Comparison of ENCODE assay signal across 1 cellular context in the genomic region with DNA sequence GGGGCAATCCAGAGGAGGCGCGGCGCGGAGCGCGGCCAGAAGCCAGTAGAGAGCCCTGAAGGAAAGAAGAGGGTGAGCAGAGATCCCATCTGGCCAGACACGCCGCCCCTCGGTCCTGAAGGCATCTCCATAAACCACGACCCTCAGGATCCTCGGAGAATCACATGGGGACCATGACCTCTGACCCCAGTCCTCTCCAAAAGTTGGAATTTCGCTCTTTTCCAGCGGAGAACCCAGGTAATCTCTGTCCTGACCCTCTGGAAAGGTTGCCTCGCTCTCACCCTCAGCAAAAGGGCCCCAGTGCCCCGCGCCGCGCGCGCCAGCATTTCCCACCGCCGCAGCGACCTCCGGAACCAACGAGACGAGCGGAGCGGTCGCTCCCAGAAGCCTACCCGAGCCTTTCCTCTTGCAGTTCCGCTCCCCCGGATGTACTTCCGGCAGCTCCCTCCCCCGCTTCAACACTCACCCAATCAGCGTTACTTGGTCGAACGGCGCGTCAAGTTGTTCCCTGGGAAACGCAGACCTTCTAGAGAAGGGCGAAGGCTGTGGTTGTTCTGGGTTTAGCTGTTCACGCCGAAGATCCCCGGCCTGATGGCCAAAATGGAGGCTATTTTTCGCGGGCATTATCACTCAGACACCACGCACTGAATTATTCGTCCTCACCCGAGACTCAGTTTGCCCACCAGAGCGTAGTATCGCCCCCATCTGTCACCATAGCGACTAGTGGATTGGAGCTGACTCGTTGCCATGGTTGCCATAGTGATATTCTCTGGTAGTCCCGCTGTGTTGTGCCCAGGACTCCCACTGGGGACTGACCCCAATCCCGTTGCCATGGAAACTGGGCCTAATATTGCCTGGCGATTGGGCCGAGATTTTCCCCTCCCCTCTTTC.
TF ChIP-seq lines count a peak whose summit lies in the region.

A gene with protein sequence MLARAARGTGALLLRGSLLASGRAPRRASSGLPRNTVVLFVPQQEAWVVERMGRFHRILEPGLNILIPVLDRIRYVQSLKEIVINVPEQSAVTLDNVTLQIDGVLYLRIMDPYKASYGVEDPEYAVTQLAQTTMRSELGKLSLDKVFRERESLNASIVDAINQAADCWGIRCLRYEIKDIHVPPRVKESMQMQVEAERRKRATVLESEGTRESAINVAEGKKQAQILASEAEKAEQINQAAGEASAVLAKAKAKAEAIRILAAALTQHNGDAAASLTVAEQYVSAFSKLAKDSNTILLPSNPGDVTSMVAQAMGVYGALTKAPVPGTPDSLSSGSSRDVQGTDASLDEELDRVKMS (minus strand): TSS at position 363 of the 891 bp plus-strand sequence. CDS start 37 bp downstream, at position 326.

TF ChIP-seq in HEK293, 187 proteins besides CTCF, POLR2A, EP300 and RAD21 (continued from another document and continues in another):
- TF ChIP-seq, protein P1, sequence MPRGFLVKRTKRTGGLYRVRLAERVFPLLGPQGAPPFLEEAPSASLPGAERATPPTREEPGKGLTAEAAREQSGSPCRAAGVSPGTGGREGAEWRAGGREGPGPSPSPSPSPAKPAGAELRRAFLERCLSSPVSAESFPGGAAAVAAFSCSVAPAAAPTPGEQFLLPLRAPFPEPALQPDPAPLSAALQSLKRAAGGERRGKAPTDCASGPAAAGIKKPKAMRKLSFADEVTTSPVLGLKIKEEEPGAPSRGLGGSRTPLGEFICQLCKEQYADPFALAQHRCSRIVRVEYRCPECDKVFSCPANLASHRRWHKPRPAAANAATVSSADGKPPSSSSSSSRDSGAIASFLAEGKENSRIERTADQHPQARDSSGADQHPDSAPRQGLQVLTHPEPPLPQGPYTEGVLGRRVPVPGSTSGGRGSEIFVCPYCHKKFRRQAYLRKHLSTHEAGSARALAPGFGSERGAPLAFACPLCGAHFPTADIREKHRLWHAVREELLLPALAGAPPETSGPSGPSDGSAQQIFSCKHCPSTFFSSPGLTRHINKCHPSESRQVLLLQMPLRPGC (tag by site-specific recombination; IDR thresholded peaks at IDR 0.05): peak; percentile 43; the same call in 1 of the 2 replicates
- TF ChIP-seq KLF16 (tag by site-specific recombination; IDR thresholded peaks at IDR 0.05) (peak; percentile 83; the same call in 1 of the 2 replicates), ZNF561 (tag by site-specific recombination; IDR thresholded peaks at IDR 0.05; ENCODE audit: borderline replicate concordance) (no peak), ZNF354C (tag by site-specific recombination; IDR thresholded peaks at IDR 0.05; ENCODE audit: borderline replicate concordance, low read depth) (no peak), ZNF350 (tag by site-specific recombination; IDR thresholded peaks at IDR 0.05) (no peak), ZNF155 (tag by site-specific recombination; IDR thresholded peaks at IDR 0.05) (no peak), ZNF660 (tag by site-specific recombination; IDR thresholded peaks at IDR 0.05) (peak; percentile 16; the same call in 1 of the 2 replicates), ZNF76 (tag by site-specific recombination; IDR thresholded peaks at IDR 0.05; ENCODE audit: borderline replicate concordance, low read depth) (peak; percentile 88), ZNF341 (tag by site-specific recombination; IDR thresholded peaks at IDR 0.05; ENCODE audit: low read depth) (peak; percentile 78), ZXDB (tag by site-specific recombination; IDR thresholded peaks at IDR 0.05) (peak; percentile 85), ZBTB21 (tag by site-specific recombination; IDR thresholded peaks at IDR 0.05) (peak; percentile 40; the same call in 1 of the 2 replicates), ZNF211 (tag by site-specific recombination; IDR thresholded peaks at IDR 0.05; ENCODE audit: low read depth) (no peak), SP7 (tag by site-specific recombination; IDR thresholded peaks at IDR 0.05) (peak; percentile 82), ZNF843 (tag by site-specific recombination; IDR thresholded peaks at IDR 0.05) (peak; percentile 49; the same call in 1 of the 2 replicates), EGR2 (tag by site-specific recombination; IDR thresholded peaks at IDR 0.05; ENCODE audit: low read depth) (peak; percentile 6; the same call in 1 of the 2 replicates), ZNF610 (tag by site-specific recombination; IDR thresholded peaks at IDR 0.05; ENCODE audit: borderline replicate concordance) (peak; percentile 86; the same call in 1 of the 2 replicates), SP3 (tag by site-specific recombination; IDR thresholded peaks at IDR 0.05) (peak; percentile 62), ZFP69B (tag by site-specific recombination; IDR thresholded peaks at IDR 0.05) (peak; percentile 52; the same call in 1 of the 2 replicates), BCL11A (tag by site-specific recombination; IDR thresholded peaks at IDR 0.05; ENCODE audit: low read depth) (no peak), ZNF335 (tag by site-specific recombination; conservative IDR thresholded peaks at IDR 0.05) (peak; percentile 78), ZNF146 (tag by site-specific recombination; IDR thresholded peaks at IDR 0.05) (0 out of 2 replicates have a peak, but pooled peaks have one; percentile 5), GFI1B (tag by site-specific recombination; IDR thresholded peaks at IDR 0.05) (0 out of 2 replicates have a peak, but pooled peaks have one; percentile 13), IKZF3 (tag by site-specific recombination; IDR thresholded peaks at IDR 0.05) (peak; percentile 35; the same call in 1 of the 2 replicates), ZNF324 (tag by site-specific recombination; IDR thresholded peaks at IDR 0.05) (peak; percentile 80), ZNF626 (tag by site-specific recombination; IDR thresholded peaks at IDR 0.05) (no peak), OSR2 (tag by site-specific recombination; IDR thresholded peaks at IDR 0.05) (0 out of 2 replicates have a peak, but pooled peaks have one; percentile 34), KLF8 (tag by site-specific recombination; IDR thresholded peaks at IDR 0.05) (peak; percentile 67; the same call in 1 of the 2 replicates), ZNF266 (tag by site-specific recombination; IDR thresholded peaks at IDR 0.05; ENCODE audit: low read depth) (no peak)
- TF ChIP-seq, protein P2, sequence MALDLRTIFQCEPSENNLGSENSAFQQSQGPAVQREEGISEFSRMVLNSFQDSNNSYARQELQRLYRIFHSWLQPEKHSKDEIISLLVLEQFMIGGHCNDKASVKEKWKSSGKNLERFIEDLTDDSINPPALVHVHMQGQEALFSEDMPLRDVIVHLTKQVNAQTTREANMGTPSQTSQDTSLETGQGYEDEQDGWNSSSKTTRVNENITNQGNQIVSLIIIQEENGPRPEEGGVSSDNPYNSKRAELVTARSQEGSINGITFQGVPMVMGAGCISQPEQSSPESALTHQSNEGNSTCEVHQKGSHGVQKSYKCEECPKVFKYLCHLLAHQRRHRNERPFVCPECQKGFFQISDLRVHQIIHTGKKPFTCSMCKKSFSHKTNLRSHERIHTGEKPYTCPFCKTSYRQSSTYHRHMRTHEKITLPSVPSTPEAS (tag by site-specific recombination; IDR thresholded peaks at IDR 0.05): no peak
- TF ChIP-seq, protein P3, sequence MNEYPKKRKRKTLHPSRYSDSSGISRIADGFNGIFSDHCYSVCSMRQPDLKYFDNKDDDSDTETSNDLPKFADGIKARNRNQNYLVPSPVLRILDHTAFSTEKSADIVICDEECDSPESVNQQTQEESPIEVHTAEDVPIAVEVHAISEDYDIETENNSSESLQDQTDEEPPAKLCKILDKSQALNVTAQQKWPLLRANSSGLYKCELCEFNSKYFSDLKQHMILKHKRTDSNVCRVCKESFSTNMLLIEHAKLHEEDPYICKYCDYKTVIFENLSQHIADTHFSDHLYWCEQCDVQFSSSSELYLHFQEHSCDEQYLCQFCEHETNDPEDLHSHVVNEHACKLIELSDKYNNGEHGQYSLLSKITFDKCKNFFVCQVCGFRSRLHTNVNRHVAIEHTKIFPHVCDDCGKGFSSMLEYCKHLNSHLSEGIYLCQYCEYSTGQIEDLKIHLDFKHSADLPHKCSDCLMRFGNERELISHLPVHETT (tag by site-specific recombination; IDR thresholded peaks at IDR 0.05): peak; percentile 38; the same call in 1 of the 2 replicates
- TF ChIP-seq, protein P4, sequence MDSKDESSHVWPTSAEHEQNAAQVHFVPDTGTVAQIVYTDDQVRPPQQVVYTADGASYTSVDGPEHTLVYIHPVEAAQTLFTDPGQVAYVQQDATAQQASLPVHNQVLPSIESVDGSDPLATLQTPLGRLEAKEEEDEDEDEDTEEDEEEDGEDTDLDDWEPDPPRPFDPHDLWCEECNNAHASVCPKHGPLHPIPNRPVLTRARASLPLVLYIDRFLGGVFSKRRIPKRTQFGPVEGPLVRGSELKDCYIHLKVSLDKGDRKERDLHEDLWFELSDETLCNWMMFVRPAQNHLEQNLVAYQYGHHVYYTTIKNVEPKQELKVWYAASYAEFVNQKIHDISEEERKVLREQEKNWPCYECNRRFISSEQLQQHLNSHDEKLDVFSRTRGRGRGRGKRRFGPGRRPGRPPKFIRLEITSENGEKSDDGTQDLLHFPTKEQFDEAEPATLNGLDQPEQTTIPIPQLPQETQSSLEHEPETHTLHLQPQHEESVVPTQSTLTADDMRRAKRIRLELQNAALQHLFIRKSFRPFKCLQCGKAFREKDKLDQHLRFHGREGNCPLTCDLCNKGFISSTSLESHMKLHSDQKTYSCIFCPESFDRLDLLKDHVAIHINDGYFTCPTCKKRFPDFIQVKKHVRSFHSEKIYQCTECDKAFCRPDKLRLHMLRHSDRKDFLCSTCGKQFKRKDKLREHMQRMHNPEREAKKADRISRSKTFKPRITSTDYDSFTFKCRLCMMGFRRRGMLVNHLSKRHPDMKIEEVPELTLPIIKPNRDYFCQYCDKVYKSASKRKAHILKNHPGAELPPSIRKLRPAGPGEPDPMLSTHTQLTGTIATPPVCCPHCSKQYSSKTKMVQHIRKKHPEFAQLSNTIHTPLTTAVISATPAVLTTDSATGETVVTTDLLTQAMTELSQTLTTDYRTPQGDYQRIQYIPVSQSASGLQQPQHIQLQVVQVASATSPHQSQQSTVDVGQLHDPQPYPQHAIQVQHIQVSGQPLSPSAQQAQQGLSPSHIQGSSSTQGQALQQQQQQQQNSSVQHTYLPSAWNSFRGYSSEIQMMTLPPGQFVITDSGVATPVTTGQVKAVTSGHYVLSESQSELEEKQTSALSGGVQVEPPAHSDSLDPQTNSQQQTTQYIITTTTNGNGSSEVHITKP (tag by site-specific recombination; IDR thresholded peaks at IDR 0.05): peak; percentile 88
- TF ChIP-seq, protein P5, sequence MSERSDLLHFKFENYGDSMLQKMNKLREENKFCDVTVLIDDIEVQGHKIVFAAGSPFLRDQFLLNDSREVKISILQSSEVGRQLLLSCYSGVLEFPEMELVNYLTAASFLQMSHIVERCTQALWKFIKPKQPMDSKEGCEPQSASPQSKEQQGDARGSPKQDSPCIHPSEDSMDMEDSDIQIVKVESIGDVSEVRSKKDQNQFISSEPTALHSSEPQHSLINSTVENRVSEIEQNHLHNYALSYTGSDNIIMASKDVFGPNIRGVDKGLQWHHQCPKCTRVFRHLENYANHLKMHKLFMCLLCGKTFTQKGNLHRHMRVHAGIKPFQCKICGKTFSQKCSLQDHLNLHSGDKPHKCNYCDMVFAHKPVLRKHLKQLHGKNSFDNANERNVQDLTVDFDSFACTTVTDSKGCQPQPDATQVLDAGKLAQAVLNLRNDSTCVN (tag by site-specific recombination; optimal IDR thresholded peaks at IDR 0.05): peak; percentile 82
- TF ChIP-seq, protein P6, sequence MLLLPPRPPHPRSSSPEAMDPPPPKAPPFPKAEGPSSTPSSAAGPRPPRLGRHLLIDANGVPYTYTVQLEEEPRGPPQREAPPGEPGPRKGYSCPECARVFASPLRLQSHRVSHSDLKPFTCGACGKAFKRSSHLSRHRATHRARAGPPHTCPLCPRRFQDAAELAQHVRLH (tag by site-specific recombination; IDR thresholded peaks at IDR 0.05): peak; percentile 76
- TF ChIP-seq, protein P7, sequence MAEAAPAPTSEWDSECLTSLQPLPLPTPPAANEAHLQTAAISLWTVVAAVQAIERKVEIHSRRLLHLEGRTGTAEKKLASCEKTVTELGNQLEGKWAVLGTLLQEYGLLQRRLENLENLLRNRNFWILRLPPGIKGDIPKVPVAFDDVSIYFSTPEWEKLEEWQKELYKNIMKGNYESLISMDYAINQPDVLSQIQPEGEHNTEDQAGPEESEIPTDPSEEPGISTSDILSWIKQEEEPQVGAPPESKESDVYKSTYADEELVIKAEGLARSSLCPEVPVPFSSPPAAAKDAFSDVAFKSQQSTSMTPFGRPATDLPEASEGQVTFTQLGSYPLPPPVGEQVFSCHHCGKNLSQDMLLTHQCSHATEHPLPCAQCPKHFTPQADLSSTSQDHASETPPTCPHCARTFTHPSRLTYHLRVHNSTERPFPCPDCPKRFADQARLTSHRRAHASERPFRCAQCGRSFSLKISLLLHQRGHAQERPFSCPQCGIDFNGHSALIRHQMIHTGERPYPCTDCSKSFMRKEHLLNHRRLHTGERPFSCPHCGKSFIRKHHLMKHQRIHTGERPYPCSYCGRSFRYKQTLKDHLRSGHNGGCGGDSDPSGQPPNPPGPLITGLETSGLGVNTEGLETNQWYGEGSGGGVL (tag by site-specific recombination; IDR thresholded peaks at IDR 0.05): no peak
- TF ChIP-seq, protein P8, sequence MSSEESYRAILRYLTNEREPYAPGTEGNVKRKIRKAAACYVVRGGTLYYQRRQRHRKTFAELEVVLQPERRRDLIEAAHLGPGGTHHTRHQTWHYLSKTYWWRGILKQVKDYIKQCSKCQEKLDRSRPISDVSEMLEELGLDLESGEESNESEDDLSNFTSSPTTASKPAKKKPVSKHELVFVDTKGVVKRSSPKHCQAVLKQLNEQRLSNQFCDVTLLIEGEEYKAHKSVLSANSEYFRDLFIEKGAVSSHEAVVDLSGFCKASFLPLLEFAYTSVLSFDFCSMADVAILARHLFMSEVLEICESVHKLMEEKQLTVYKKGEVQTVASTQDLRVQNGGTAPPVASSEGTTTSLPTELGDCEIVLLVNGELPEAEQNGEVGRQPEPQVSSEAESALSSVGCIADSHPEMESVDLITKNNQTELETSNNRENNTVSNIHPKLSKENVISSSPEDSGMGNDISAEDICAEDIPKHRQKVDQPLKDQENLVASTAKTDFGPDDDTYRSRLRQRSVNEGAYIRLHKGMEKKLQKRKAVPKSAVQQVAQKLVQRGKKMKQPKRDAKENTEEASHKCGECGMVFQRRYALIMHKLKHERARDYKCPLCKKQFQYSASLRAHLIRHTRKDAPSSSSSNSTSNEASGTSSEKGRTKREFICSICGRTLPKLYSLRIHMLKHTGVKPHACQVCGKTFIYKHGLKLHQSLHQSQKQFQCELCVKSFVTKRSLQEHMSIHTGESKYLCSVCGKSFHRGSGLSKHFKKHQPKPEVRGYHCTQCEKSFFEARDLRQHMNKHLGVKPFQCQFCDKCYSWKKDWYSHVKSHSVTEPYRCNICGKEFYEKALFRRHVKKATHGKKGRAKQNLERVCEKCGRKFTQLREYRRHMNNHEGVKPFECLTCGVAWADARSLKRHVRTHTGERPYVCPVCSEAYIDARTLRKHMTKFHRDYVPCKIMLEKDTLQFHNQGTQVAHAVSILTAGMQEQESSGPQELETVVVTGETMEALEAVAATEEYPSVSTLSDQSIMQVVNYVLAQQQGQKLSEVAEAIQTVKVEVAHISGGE (tag by site-specific recombination; conservative IDR thresholded peaks at IDR 0.05; ENCODE audit: low read depth): peak; percentile 99
- TF ChIP-seq, protein P9, sequence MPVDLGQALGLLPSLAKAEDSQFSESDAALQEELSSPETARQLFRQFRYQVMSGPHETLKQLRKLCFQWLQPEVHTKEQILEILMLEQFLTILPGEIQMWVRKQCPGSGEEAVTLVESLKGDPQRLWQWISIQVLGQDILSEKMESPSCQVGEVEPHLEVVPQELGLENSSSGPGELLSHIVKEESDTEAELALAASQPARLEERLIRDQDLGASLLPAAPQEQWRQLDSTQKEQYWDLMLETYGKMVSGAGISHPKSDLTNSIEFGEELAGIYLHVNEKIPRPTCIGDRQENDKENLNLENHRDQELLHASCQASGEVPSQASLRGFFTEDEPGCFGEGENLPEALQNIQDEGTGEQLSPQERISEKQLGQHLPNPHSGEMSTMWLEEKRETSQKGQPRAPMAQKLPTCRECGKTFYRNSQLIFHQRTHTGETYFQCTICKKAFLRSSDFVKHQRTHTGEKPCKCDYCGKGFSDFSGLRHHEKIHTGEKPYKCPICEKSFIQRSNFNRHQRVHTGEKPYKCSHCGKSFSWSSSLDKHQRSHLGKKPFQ (tag by site-specific recombination; IDR thresholded peaks at IDR 0.05): no peak
